8 cellular contexts compared by ENCODE assay signal in the genomic region with DNA sequence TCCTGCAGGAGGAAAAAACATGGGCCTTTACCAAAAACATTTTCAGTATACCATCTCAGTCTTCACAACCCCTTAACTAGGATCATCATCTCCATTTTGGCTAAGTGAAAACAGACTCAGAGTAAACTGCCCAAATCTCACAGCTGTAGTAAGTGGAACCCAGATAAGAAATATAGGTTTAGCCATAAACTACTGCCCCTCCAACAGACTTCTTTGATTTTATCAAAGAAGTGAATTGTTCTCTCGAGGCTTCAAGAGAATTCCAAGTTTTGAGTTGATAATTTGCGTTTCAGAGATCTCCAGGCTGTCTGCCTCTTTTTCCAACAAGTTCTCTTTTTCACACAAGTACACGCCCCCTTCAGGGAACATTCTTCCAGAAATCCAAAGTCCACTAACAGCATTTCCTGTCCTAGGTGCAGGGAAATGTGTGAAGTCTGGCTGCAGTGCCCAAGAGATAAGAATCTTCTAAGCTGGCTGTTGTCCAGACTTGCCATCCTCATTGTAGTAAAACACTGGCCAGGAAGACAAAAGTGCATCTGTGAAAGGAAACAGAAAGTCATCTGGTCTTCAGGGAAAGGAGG. TPM values are rescaled to one million over a fixed set of nuclear protein-coding genes. Genes with fewer than 3 reads are reported as not detected.
DNase-seq lines count a peak whose midpoint lies in the region; ATAC-seq and TF ChIP-seq lines count a peak whose summit lies in the region.

No MANE protein-coding gene starts in this region.

- H3K79me2 ChIP-seq in HCT116 (ENCODE audit: insufficient read depth, low read length): no peaks in the 10 kb centered on the region

- H3K36me3 ChIP-seq in HCT116 (ENCODE audit: control insufficient read depth in 1 of 2, insufficient read depth in 2 of 2, low read length in 2 of 2): peaks cover 0 to 9% of the 10 kb centered on the region in 2 experiments; a peak in 2 of 4 replicates
- H3K36me3 ChIP-seq in cardiac muscle cell: peaks cover 6% of the 10 kb centered on the region
- H3K36me3 ChIP-seq in skeletal muscle tissue (ENCODE audit: control insufficient read depth in 3 of 3, insufficient read depth in 3 of 3, low read length in 3 of 3): peaks cover 12 to 20% (median 20%) of the 10 kb centered on the region in 3 donors

- no peaks in the 10 kb centered on the region for H3K27me3 Mint-ChIP-seq in T-helper 17 cell

- H3K27ac ChIP-seq in HCT116 (ENCODE audit: low read depth, low read length) (peak overlapping the region; percentile 16), cardiac muscle cell (no peak overlapping the region), skeletal muscle tissue (ENCODE audit: low read depth, low read length) (peak overlapping the region; percentile 45)

- peaks cover 12 to 19% of the 10 kb centered on the region in 2 experiments; a peak in 3 of 4 replicates for H3K4me1 ChIP-seq in HCT116 (ENCODE audit: control insufficient read depth in 1 of 2, insufficient read depth in 2 of 2, low read length in 2 of 2)
- H3K4me1 ChIP-seq in cardiac muscle cell (ENCODE audit: low read depth): peaks cover 5% of the 10 kb centered on the region
- H3K4me1 ChIP-seq in skeletal muscle tissue (ENCODE audit: control insufficient read depth in 3 of 3, insufficient read depth in 3 of 3, low read length in 3 of 3): no peaks in the 10 kb centered on the region

- H3K4me3 Mint-ChIP-seq in T-helper 17 cell: peak overlapping the region; percentile 33

- DNase-seq in HCT116 (ENCODE audit: low read depth, low spot score): no peak
- no peak for DNase-seq in T-helper 17 cell
- peak; percentile 15 to 66 for DNase-seq in cardiac muscle cell (ENCODE audit: low read depth in 1 of 2, low spot score in 1 of 2)
- no peak for DNase-seq in SHP77 (lab: John Stamatoyannopoulos, UW)
- no peak for DNase-seq in activated T-cell treated with anti-CD3 and anti-CD28 coated beads, Interleukin-2, amount 50 U/mL, for 48 hours

- H3K27ac Mint-ChIP-seq in T-helper 17 cell: peak overlapping the region; percentile 84

- H3K4me3 ChIP-seq in HCT116 (replicated peaks in 1 of 2; ENCODE audit: low read depth in 1 of 2, low read length in 2 of 2) (no peak overlapping the region), cardiac muscle cell (no peak overlapping the region), skeletal muscle tissue (ENCODE audit: low read length in 3 of 3) (no peak overlapping the region)

- peak overlapping the region; percentile 38 for H3K4me2 ChIP-seq in HCT116 (ENCODE audit: low read length)

- H2AFZ ChIP-seq in HCT116 (ENCODE audit: low read depth, low read length, poor library complexity, severe bottlenecking): no peak overlapping the region

- H3K36me3 Mint-ChIP-seq in T-helper 17 cell (ENCODE audit: low read depth): peaks cover 3% of the 10 kb centered on the region

- H3K4me1 Mint-ChIP-seq in T-helper 17 cell: peaks cover 9% of the 10 kb centered on the region

- POLR2A ChIA-PET in HCT116 (lab: Charles Lee): no interaction called here

- BruUV-seq in HCT116 (replicated peaks; lab: Mats Ljungman, UMichigan): no TSS peak

- CTCF ChIA-PET in HCT116 (lab: Charles Lee): interaction anchor here (0.7 to 5.7 kb wide), 9 partner anchors 11 to 155 kb away, joined by 3 to 41 read pairs (median 5); partner anchors contain the start of gene RNF19B

- no peaks in the 10 kb centered on the region for H4K20me1 ChIP-seq in HCT116 (ENCODE audit: insufficient read depth)

- no peak for TF ChIP-seq RAD21 in HCT116 (IDR thresholded peaks at IDR 0.05; ENCODE audit: low read depth)

- intact Hi-C loops in HCT116 (cut with micrococcal nuclease): loop anchor here (1.0 kb wide), 3 partner anchors 73 to 152 kb away; no protein-coding TSS in a partner anchor

- RAD21 ChIA-PET in HCT116 (lab: Charles Lee; ENCODE audit: low non-redundant PET in 1 of 2, low total read pairs in 2 of 2, uncharacterized antibody in 2 of 2, unreplicated experiment in 2 of 2): interaction anchor here (0.7 to 2.6 kb wide), 6 partner anchors 58 to 153 kb away, joined by 3 to 10 read pairs (median 5); no protein-coding TSS in a partner anchor

- no peak overlapping the region for H3K9ac ChIP-seq in HCT116 (ENCODE audit: low read length)
- H3K9ac ChIP-seq in skeletal muscle tissue (ENCODE audit: low read depth in 1 of 3, low read length in 3 of 3): no peak overlapping the region

- TF ChIP-seq CTCF in HCT116 (IDR thresholded peaks at IDR 0.05 in 2 of 3, conservative IDR thresholded peaks at IDR 0.05 in 1 of 3; ENCODE audit: borderline replicate concordance in 1 of 3, insufficient read depth in 1 of 3, low read depth in 2 of 3, low read length in 2 of 3) (no peak), cardiac muscle cell (IDR thresholded peaks at IDR 0.05; ENCODE audit: low read depth, low read length) (no peak)

- no peaks in the 10 kb centered on the region for H3K9me2 ChIP-seq in HCT116 (ENCODE audit: insufficient read depth)

- peak; percentile 46 for ATAC-seq in HCT116
- ATAC-seq in T-helper 17 cell: peak; percentile 9
- ATAC-seq in GM21423 (IDR thresholded peaks at IDR 0.05; ENCODE audit: unreplicated experiment): no peak
- no peak for ATAC-seq in GM18873 (IDR thresholded peaks at IDR 0.05; ENCODE audit: low FRiP score, unreplicated experiment)

- TF ChIP-seq POLR2A in HCT116 (IDR thresholded peaks at IDR 0.05; ENCODE audit: borderline replicate concordance, extremely low read depth, insufficient read depth, insufficient read length): no peak

- H3K9me3 ChIP-seq in HCT116 (ENCODE audit: control insufficient read depth in 1 of 2, insufficient read depth in 1 of 2, low read depth in 1 of 2, low read length in 2 of 2): no peaks in the 10 kb centered on the region
- no peaks in the 10 kb centered on the region for H3K9me3 ChIP-seq in T-helper 17 cell (ENCODE audit: control insufficient read depth, low read length, poor library complexity, severe bottlenecking)
- no peaks in the 10 kb centered on the region for H3K9me3 ChIP-seq in cardiac muscle cell (ENCODE audit: low read depth)
- no peaks in the 10 kb centered on the region for H3K9me3 ChIP-seq in skeletal muscle tissue (ENCODE audit: control insufficient read depth in 3 of 3, low read length in 3 of 3)

- H3K27me3 ChIP-seq in HCT116 (ENCODE audit: insufficient read depth, low read length) (no peaks in the 10 kb centered on the region), cardiac muscle cell (no peaks in the 10 kb centered on the region), skeletal muscle tissue (ENCODE audit: control insufficient read depth in 3 of 3, insufficient read depth in 3 of 3, low read length in 3 of 3) (no peaks in the 10 kb centered on the region)

TF ChIP-seq in HCT116, 20 proteins besides CTCF, POLR2A, EP300 and RAD21:
- no peak for TF ChIP-seq ZNF274 (IDR thresholded peaks at IDR 0.05; ENCODE audit: low read depth, low read length)
- TF ChIP-seq FOSL1 (IDR thresholded peaks at IDR 0.05; ENCODE audit: low read depth): 0 out of 2 replicates have a peak, but pooled peaks have one; percentile 12
- no peak for TF ChIP-seq SIN3A (IDR thresholded peaks at IDR 0.05; ENCODE audit: low read depth)
- 0 out of 2 replicates have a peak, but pooled peaks have one; percentile 6 for TF ChIP-seq EGR1 (IDR thresholded peaks at IDR 0.05; ENCODE audit: low read depth)
- no peak for TF ChIP-seq CBX3 (IDR thresholded peaks at IDR 0.05; ENCODE audit: low read depth)
- no peak for TF ChIP-seq SP1 (IDR thresholded peaks at IDR 0.05; ENCODE audit: low read depth)
- TF ChIP-seq, protein P1, sequence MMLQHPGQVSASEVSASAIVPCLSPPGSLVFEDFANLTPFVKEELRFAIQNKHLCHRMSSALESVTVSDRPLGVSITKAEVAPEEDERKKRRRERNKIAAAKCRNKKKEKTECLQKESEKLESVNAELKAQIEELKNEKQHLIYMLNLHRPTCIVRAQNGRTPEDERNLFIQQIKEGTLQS (IDR thresholded peaks at IDR 0.05): no peak
- no peak for TF ChIP-seq ELF1 (IDR thresholded peaks at IDR 0.05; ENCODE audit: borderline replicate concordance, low read depth)
- TF ChIP-seq JUND (IDR thresholded peaks at IDR 0.05): peak; percentile 23; the same call in 1 of the 2 replicates
- TF ChIP-seq EZH2phosphoT487 (IDR thresholded peaks at IDR 0.05; ENCODE audit: borderline replicate concordance): no peak
- TF ChIP-seq YY1 (IDR thresholded peaks at IDR 0.05; ENCODE audit: extremely low read depth, insufficient replicate concordance, low read depth, low read length): no peak

RNA-seq across cellular contexts. Expression of gene RNF19B, which starts 30.8 kb away (rescaled TPM):
- total RNA-seq in HCT116 (2021; ENCODE audit: unreplicated experiment): 22.5 TPM
- 24.1 and 32.5 TPM in 2 replicates for polyA plus RNA-seq in HCT116 (2012)
- 10 to 100 TPM; 67.1 to 87.7 TPM for total RNA-seq in T-helper 17 cell
- 15.8 and 28.5 TPM in 2 replicates for total RNA-seq in cardiac muscle cell
- 16.2 and 17.8 TPM in 2 replicates for polyA plus RNA-seq in cardiac muscle cell
- total RNA-seq in skeletal muscle tissue: 5.7 TPM

RNA-seq across cellular contexts. Expression of gene TMEM54, which starts 32.6 kb away (rescaled TPM):
- total RNA-seq in HCT116 (2021; ENCODE audit: unreplicated experiment): 121 TPM
- polyA plus RNA-seq in HCT116 (2012): 169 and 189 TPM in 2 replicates
- total RNA-seq in T-helper 17 cell: not detected
- total RNA-seq in cardiac muscle cell: 30.3 and 61.6 TPM in 2 replicates
- 17.1 and 41.4 TPM in 2 replicates for polyA plus RNA-seq in cardiac muscle cell
- total RNA-seq in skeletal muscle tissue: 5.2 TPM

RNA-seq across cellular contexts. Expression of gene HPCA, which starts 47.5 kb away (rescaled TPM):
- 0.15 TPM for total RNA-seq in HCT116 (2021; ENCODE audit: unreplicated experiment)
- polyA plus RNA-seq in HCT116 (2012): 0.82 and 1.9 TPM in 2 replicates
- not detected for total RNA-seq in T-helper 17 cell
- total RNA-seq in cardiac muscle cell: 3.7 TPM in 1 of 2 replicates, not detected in the other
- 1.6 TPM in 1 of 2 replicates, not detected in the other for polyA plus RNA-seq in cardiac muscle cell
- total RNA-seq in skeletal muscle tissue: not detected

Comparison
In these comparisons a context has a peak if more than half of its experiments do, and no peak if none do; other contexts are left out.
1. ATAC-seq: peak in HCT116 (single experiment) and T-helper 17 cell (single experiment); none in GM21423 (single experiment) and GM18873 (single experiment).
2. DNase-seq: peak in cardiac muscle cell (2 of 2); none in HCT116 (single experiment), T-helper 17 cell (0 of 3), SHP77 (0 of 2) and activated T-cell treated with anti-CD3 and anti-CD28 coated beads, Interleukin-2, amount 50 U/mL, for 48 hours (0 of 2).